20 cellular contexts compared by ENCODE assay signal in genomic region chr3:46206284-46206683, GRCh38. TPM values are rescaled to one million over a fixed set of nuclear protein-coding genes. Genes with fewer than 3 reads are reported as not detected.
DNase-seq lines count a peak whose midpoint lies in the region; ATAC-seq, FAIRE-seq and TF ChIP-seq lines count a peak whose summit lies in the region.
"Had no signal": no experiment of that assay in that cellular context is flagged by ENCODE, and none has a peak within 500 bp of the region (broad histone marks: within the 10 kb centered on the region; RNA-seq: fewer than 3 reads in every experiment).

No MANE protein-coding gene starts in this region.

- H3K14ac ChIP-seq in H1 (ENCODE audit: insufficient read length) (no peak overlapping the region), trophoblast cell (ENCODE audit: low read length) (no peak overlapping the region)

- no peak for TF ChIP-seq RAD21 in H1 (IDR thresholded peaks at IDR 0.05 in 1 of 2, conservative IDR thresholded peaks at IDR 0.05 in 1 of 2; ENCODE audit: low read depth in 2 of 2, low read length in 2 of 2)

- no peak overlapping the region for H2BK20ac ChIP-seq in H1 (ENCODE audit: low read length)

- no peak overlapping the region for H3K56ac ChIP-seq in H1 (replicated peaks; ENCODE audit: insufficient read length, low read depth, low read length)

- H3K4me2 ChIP-seq in H1 (ENCODE audit: insufficient read depth in 1 of 2, low read depth in 2 of 2, low read length in 2 of 2): no peak overlapping the region
- H3K4me2 ChIP-seq in trophoblast cell (ENCODE audit: low read length): no peak overlapping the region

- no peak overlapping the region for H3K4me3 ChIP-seq in H1 (ENCODE audit: extremely low read depth in 1 of 4, insufficient read depth in 2 of 4, low read depth in 3 of 4, low read length in 4 of 4)
- no peak overlapping the region for H3K4me3 ChIP-seq in trophoblast cell (ENCODE audit: low read depth, low read length)
- peak overlapping the region in 1 of 2 donors; percentile 24 for H3K4me3 ChIP-seq in tibial artery
- H3K4me3 ChIP-seq: ovary had no signal

- H4K91ac ChIP-seq in H1 (replicated peaks; ENCODE audit: insufficient read length, low read length) (no peak overlapping the region), trophoblast cell (ENCODE audit: low read depth, low read length) (peak overlapping the region; percentile 59)

- H3K18ac ChIP-seq in H1 (ENCODE audit: extremely low read depth, low read length) (no peak overlapping the region), trophoblast cell (ENCODE audit: low read length) (peak overlapping the region; percentile 29)

- H3K23ac ChIP-seq in H1 (ENCODE audit: insufficient read length): no peak overlapping the region
- no peak overlapping the region for H3K23ac ChIP-seq in trophoblast cell (ENCODE audit: low read length)

- H2BK120ac ChIP-seq in H1 (replicated peaks; ENCODE audit: low read depth, low read length) (no peak overlapping the region), trophoblast cell (ENCODE audit: insufficient read depth, low read length, poor library complexity) (peak overlapping the region; percentile 35)

- peaks cover 58 to 68% of the 10 kb centered on the region in 2 donors for H3K36me3 Mint-ChIP-seq in CD14-positive monocyte

- peaks cover 0 to 2% (median 0%) of the 10 kb centered on the region in 3 donors for H3K27me3 Mint-ChIP-seq in CD14-positive monocyte (ENCODE audit: low read depth in 3 of 3)

- H4K20me1 ChIP-seq in H1 (replicated peaks in 1 of 2; ENCODE audit: control insufficient read depth in 1 of 2, insufficient read depth in 2 of 2, low read length in 2 of 2): no peaks in the 10 kb centered on the region

- H3K4ac ChIP-seq in H1 (replicated peaks; ENCODE audit: insufficient read length, low read depth, low read length) (no peak overlapping the region), trophoblast cell (ENCODE audit: low read depth, low read length) (no peak overlapping the region)

- H2BK15ac ChIP-seq in H1 (ENCODE audit: low read length): no peak overlapping the region

- H3K4me1 ChIP-seq in H1 (replicated peaks in 1 of 4; ENCODE audit: control insufficient read depth in 3 of 4, insufficient read depth in 4 of 4, low read length in 3 of 4) (peaks cover 0 to 2% (median 0%) of the 10 kb centered on the region in 4 experiments; a peak in 2 of 7 replicates), trophoblast cell (ENCODE audit: control insufficient read depth in 1 of 2, insufficient read depth in 2 of 2, low read length in 2 of 2) (peaks cover 0 to 8% of the 10 kb centered on the region in 2 experiments), tibial artery (no peaks in the 10 kb centered on the region)

- H2AFZ ChIP-seq in H1 (ENCODE audit: low read length) (no peak overlapping the region), trophoblast cell (ENCODE audit: insufficient read depth, low read length, poor library complexity) (no peak overlapping the region)

- no peak overlapping the region for H4K5ac ChIP-seq in H1 (ENCODE audit: insufficient read length, low read depth, low read length)

- no peak for DNase-seq in CD14-positive monocyte (ENCODE audit: low spot score)
- peak; percentile 33 for DNase-seq in M059J (ENCODE audit: low read depth)
- DNase-seq in H1 (ENCODE audit: low read depth in 1 of 2, low spot score in 2 of 2): no peak
- no peak for DNase-seq in trophoblast cell
- DNase-seq in tibial artery: no peak
- DNase-seq in NCI-H510A treated with DMSO at 0.1 percent for 48 hours (lab: John Stamatoyannopoulos, UW): no peak
- DNase-seq in H54 (ENCODE audit: insufficient read length, low spot score): no peak
- DNase-seq: activated CD4-positive, alpha-beta T cell treated with anti-CD3 and anti-CD28 coated beads, Interleukin-2, amount 50 U/mL, for 1 hour; AML-193; amniotic stem cell; erythroblast; KBM-7; NCI-H1436 treated with DMSO at 0.1 percent for 48 hours; NCI-H345; ovary; SIG-M5; stimulated activated naive CD4-positive, alpha-beta T cell; T1000 had no signal

- H2AK5ac ChIP-seq in H1 (ENCODE audit: low read depth, low read length) (no peak overlapping the region), trophoblast cell (ENCODE audit: low read length) (peak overlapping the region; percentile 81)

- no peak overlapping the region for H3K27ac ChIP-seq in H1 (ENCODE audit: low read depth, low read length)
- no peak overlapping the region for H3K27ac ChIP-seq in trophoblast cell (ENCODE audit: low read depth, low read length)
- no peak overlapping the region for H3K27ac ChIP-seq in tibial artery
- H3K27ac ChIP-seq: ovary had no signal

- no peak overlapping the region for H2BK5ac ChIP-seq in H1 (ENCODE audit: low read depth, low read length)
- H2BK5ac ChIP-seq in trophoblast cell (ENCODE audit: low read depth, low read length, poor library complexity): peak overlapping the region; percentile 21

- H3K4me3 Mint-ChIP-seq in CD14-positive monocyte: peak overlapping the region; percentile 94 to 97

- H3K9me3 ChIP-seq in H1 (ENCODE audit: insufficient read depth in 2 of 2, low read depth in 1 of 2, low read length in 1 of 2) (no peaks in the 10 kb centered on the region), trophoblast cell (ENCODE audit: insufficient read depth, low read depth, low read length) (peaks cover 4% of the 10 kb centered on the region), tibial artery (no peaks in the 10 kb centered on the region)
- H3K9me3 ChIP-seq: ovary had no signal

- FAIRE-seq in H1 (lab: Jason Lieb, UNC) (no peak), H54 (lab: Jason Lieb, UNC) (no peak)

- H4K12ac ChIP-seq in trophoblast cell (ENCODE audit: low read depth, low read length): no peak overlapping the region

- peaks cover 89% of the 10 kb centered on the region for H3K4me1 Mint-ChIP-seq in CD14-positive monocyte

- peak overlapping the region; percentile 96 to 100 (median 99) for H3K27ac Mint-ChIP-seq in CD14-positive monocyte

- peaks cover 0 to 2% (median 0%) of the 10 kb centered on the region in 7 donors for H3K9me3 Mint-ChIP-seq in CD14-positive monocyte

- no peak for TF ChIP-seq CTCF in CD14-positive monocyte (IDR thresholded peaks at IDR 0.05)
- TF ChIP-seq CTCF in H1 (IDR thresholded peaks at IDR 0.05; ENCODE audit: control extremely low read depth in 1 of 3, insufficient read depth in 1 of 3, low read depth in 1 of 3, low read length in 3 of 3): no peak
- TF ChIP-seq CTCF in tibial artery (IDR thresholded peaks at IDR 0.05): no peak

- H3K79me1 ChIP-seq in H1 (ENCODE audit: low read depth, low read length): no peaks in the 10 kb centered on the region
- H3K79me1 ChIP-seq in trophoblast cell (ENCODE audit: low read length): peaks cover 9% of the 10 kb centered on the region

- H3K27me3 ChIP-seq in H1 (replicated peaks in 1 of 4; ENCODE audit: control insufficient read depth in 3 of 4, extremely low read depth in 1 of 4, insufficient read depth in 3 of 4, low read length in 3 of 4) (no peaks in the 10 kb centered on the region), trophoblast cell (ENCODE audit: insufficient read depth, low read length) (no peaks in the 10 kb centered on the region), tibial artery (no peaks in the 10 kb centered on the region)
- H3K27me3 ChIP-seq: ovary had no signal

- intact Hi-C loops in CD14-positive monocyte (cut with micrococcal nuclease): loop anchor here (5.0 kb wide), 3 partner anchors 64 to 119 kb away; no protein-coding TSS in a partner anchor
- intact Hi-C loops in tibial artery (cut with DNase I; ENCODE audit: low total_unique reads): no loop called here

- no peaks in the 10 kb centered on the region for H3K23me2 ChIP-seq in H1 (ENCODE audit: low read depth, low read length)

- H3K9ac ChIP-seq in H1 (replicated peaks in 1 of 4; ENCODE audit: extremely low read depth in 1 of 4, low read depth in 3 of 4, low read length in 3 of 4): no peak overlapping the region
- H3K9ac ChIP-seq in trophoblast cell (ENCODE audit: low read length): no peak overlapping the region

- TF ChIP-seq POLR2A in H1 (IDR thresholded peaks at IDR 0.05; ENCODE audit: control extremely low read depth in 1 of 2, low read depth in 2 of 2, low read length in 2 of 2) (no peak), H54 (IDR thresholded peaks at IDR 0.05; ENCODE audit: low read depth, low read length) (no peak)

- H3K36me3 ChIP-seq in H1 (ENCODE audit: control insufficient read depth in 2 of 4, insufficient read depth in 4 of 4, low read length in 3 of 4): no peaks in the 10 kb centered on the region
- H3K36me3 ChIP-seq in trophoblast cell (ENCODE audit: control insufficient read depth in 1 of 2, insufficient read depth in 2 of 2, low read length in 2 of 2): peaks cover 0 to 9% of the 10 kb centered on the region in 2 experiments
- H3K36me3 ChIP-seq in tibial artery: no peaks in the 10 kb centered on the region
- H3K36me3 ChIP-seq: ovary had no signal

- TF ChIP-seq EP300 in H1 (IDR thresholded peaks at IDR 0.05; ENCODE audit: borderline replicate concordance in 1 of 2, low read depth in 2 of 2, low read length in 2 of 2): no peak

- no peak for ATAC-seq in GM21423 (IDR thresholded peaks at IDR 0.05; ENCODE audit: unreplicated experiment)

- H2BK12ac ChIP-seq in H1 (ENCODE audit: low read depth, low read length) (no peak overlapping the region), trophoblast cell (ENCODE audit: low read length) (peak overlapping the region; percentile 37)

- 92% methylated on average over 4 of the region's 4 CpGs; no CpG with 5 or more reads in 1 of the 2 experiments for WGBS in H1 (ENCODE audit: extremely low coverage in 1 of 2, insufficient coverage in 1 of 2, insufficient read length in 1 of 2, insufficient replicate concordance in 2 of 2, low coverage in 1 of 2, low lambda C conversion rate in 2 of 2, missing lambda C conversion rate in 1 of 2), 2 experiments
- no CpG with 5 or more reads among the region's 4 CpGs for WGBS in trophoblast cell (ENCODE audit: extremely low coverage, insufficient coverage, insufficient read length)

- H4K8ac ChIP-seq in H1 (ENCODE audit: extremely low read depth, insufficient read depth, low read length) (no peak overlapping the region), trophoblast cell (ENCODE audit: low read depth, low read length) (peak overlapping the region; percentile 17)

- CTCF ChIA-PET in H1 (lab: Charles Lee; ENCODE audit: partially characterized antibody): interaction anchor here (0.6 to 6.6 kb wide), 13 partner anchors 9 to 269 kb away, joined by 3 to 34 read pairs (median 4); partner anchors contain the start of gene CCR5

- H3K79me2 ChIP-seq in H1 (ENCODE audit: control insufficient read depth in 1 of 2, insufficient read depth in 2 of 2, low read length in 2 of 2): no peaks in the 10 kb centered on the region
- H3K79me2 ChIP-seq in trophoblast cell (ENCODE audit: control insufficient read depth, insufficient read depth, low read length, poor library complexity): no peaks in the 10 kb centered on the region

- POLR2A ChIA-PET in H1 (lab: Charles Lee; ENCODE audit: partially characterized antibody): no interaction called here

RNA-seq across cellular contexts. Expression of gene CCR1, which starts 1.8 kb away (rescaled TPM):
- polyA plus RNA-seq in CD14-positive monocyte: 100 to 1,000 TPM; 233 to 304 TPM
- 5.6 and 7.3 TPM in 2 replicates for total RNA-seq in M059J (2014; rRNA removed; shearing (Covaris generic))
- not detected in 2 replicates for total RNA-seq in H1 (2021; fragmentation: NEBNext Ultra II Directional; extraction: Animal tissue kit (Norgen Biotek cat#: 25700))
- not detected in 2 replicates for polyA plus RNA-seq in H1 (2011; rRNA removed)
- polyA plus RNA-seq in H1 (2011; cell fraction: cytosol; rRNA removed): not detected
- 0.03 TPM for polyA plus RNA-seq in H1 (2011; cell fraction: nucleus; rRNA removed)
- not detected in 4 replicates for polyA plus RNA-seq in H1 (2012, experiment 1 of 2)
- polyA plus RNA-seq in H1 (2012, experiment 2 of 2): not detected
- polyA plus RNA-seq in H1 (2013, experiment 1 of 2): 0.04 TPM
- polyA plus RNA-seq in H1 (2013, experiment 2 of 2): 0.04 TPM
- polyA minus RNA-seq in H1 (2011; rRNA and poly(A)+ RNA removed): 0.09 TPM in 1 of 2 replicates, not detected in the other
- not detected for polyA minus RNA-seq in H1 (2011; cell fraction: cytosol; rRNA and poly(A)+ RNA removed)
- not detected for polyA minus RNA-seq in H1 (2011; cell fraction: nucleus; rRNA and poly(A)+ RNA removed)
- polyA plus RNA-seq in trophoblast cell (2013): 5.9 and 7.1 TPM in 2 replicates

RNA-seq across cellular contexts. Expression of gene CCR3, which starts 36.0 kb away (rescaled TPM):
- polyA plus RNA-seq in CD14-positive monocyte (under 1 TPM; 0.38 to 0.74 TPM), H1 (2011; rRNA removed) (not detected in 2 replicates)
- 0.20 TPM in 1 of 2 replicates, not detected in the other for total RNA-seq in M059J (2014; rRNA removed; shearing (Covaris generic))
- not detected in 2 replicates for total RNA-seq in H1 (2021; fragmentation: NEBNext Ultra II Directional; extraction: Animal tissue kit (Norgen Biotek cat#: 25700))
- not detected for polyA plus RNA-seq in H1 (2011; cell fraction: cytosol; rRNA removed)
- not detected for polyA plus RNA-seq in H1 (2011; cell fraction: nucleus; rRNA removed)
- polyA plus RNA-seq in H1 (2012, experiment 1 of 2): not detected in 4 replicates
- not detected for polyA plus RNA-seq in H1 (2012, experiment 2 of 2)
- not detected for polyA plus RNA-seq in H1 (2013, experiment 1 of 2)
- polyA plus RNA-seq in H1 (2013, experiment 2 of 2): not detected
- polyA minus RNA-seq in H1 (2011; rRNA and poly(A)+ RNA removed): not detected in 2 replicates
- polyA minus RNA-seq in H1 (2011; cell fraction: cytosol; rRNA and poly(A)+ RNA removed): not detected
- polyA minus RNA-seq in H1 (2011; cell fraction: nucleus; rRNA and poly(A)+ RNA removed): not detected
- polyA plus RNA-seq in trophoblast cell (2013): 0.44 and 0.52 TPM in 2 replicates
- total RNA-seq: mucosa of gallbladder, ovary had no signal
- polyA plus RNA-seq: ovary had no signal
